ENCODE assay signal across 6 cellular contexts in the genomic region with DNA sequence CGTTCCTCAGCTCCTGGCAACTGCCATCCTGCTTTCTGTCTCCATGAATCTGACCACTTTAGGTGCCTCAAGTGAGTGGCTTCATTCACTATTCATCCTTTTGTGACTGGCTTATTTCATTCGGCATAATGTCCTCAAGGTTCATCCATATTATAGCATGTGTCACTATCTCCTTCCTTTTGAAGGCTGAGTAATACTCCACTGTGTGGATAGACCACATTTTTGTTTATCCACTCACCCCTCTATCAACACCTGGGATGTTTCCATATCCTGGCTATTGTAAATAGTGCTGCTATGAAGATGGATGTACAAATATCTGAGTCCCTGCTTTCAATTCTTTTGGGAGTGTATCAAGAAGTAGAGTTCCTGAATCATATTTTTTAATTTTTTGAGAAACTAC.
"Had no signal": no experiment of that assay in that cellular context is flagged by ENCODE, and none has a peak within 500 bp of the region (broad histone marks: within the 10 kb centered on the region; RNA-seq: fewer than 3 reads in every experiment).

No MANE protein-coding gene starts in this region.

- DNase-seq: H9, HCEC 1CT, HFFc6, KBM-7 had no signal

- H3K4me3 ChIP-seq: GM23338 had no signal

- H3K27ac ChIP-seq: HL-60 had no signal

- ATAC-seq: GM23338 had no signal
